In the genomic region with DNA sequence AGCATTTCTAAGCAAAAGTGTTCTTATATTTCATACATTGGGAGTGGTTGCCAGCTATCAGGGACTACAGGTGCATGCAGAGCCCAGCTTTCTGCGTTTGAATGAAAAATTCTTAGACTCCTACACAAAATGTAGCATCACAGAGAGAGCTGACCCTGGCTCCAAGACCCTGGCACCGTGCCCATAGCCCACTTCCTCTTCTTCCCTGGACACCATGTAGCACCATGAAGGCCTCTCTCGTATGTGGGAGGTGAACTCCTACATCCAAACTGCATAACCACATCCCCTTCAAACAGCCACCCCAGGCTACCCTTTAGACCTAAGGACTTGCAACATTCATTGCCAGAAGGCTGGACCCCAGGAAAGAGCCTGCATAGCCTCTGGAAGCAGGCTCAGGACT, we compare ENCODE assay signal across 2 cellular contexts.
TF ChIP-seq lines count a peak whose summit lies in the region.

No MANE protein-coding gene starts in this region.

TF ChIP-seq in HepG2, 621 proteins besides CTCF, POLR2A, EP300 and RAD21:
- TF ChIP-seq ZSCAN29 (CRISPR knock-in tag; conservative IDR thresholded peaks at IDR 0.05): 0 out of 2 replicates have a peak, but pooled peaks have one; percentile 34
- TF ChIP-seq, protein P1, sequence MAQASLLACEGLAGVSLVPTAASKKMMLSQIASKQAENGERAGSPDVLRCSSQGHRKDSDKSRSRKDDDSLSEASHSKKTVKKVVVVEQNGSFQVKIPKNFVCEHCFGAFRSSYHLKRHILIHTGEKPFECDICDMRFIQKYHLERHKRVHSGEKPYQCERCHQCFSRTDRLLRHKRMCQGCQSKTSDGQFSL (CRISPR knock-in tag; IDR thresholded peaks at IDR 0.05): no peak

TF ChIP-seq in K562, 482 proteins besides CTCF, POLR2A, EP300 and RAD21:
- TF ChIP-seq SPI1 (IDR thresholded peaks at IDR 0.05; ENCODE audit: borderline replicate concordance, low read depth, low read length): peak; percentile 55
- TF ChIP-seq, protein P2, sequence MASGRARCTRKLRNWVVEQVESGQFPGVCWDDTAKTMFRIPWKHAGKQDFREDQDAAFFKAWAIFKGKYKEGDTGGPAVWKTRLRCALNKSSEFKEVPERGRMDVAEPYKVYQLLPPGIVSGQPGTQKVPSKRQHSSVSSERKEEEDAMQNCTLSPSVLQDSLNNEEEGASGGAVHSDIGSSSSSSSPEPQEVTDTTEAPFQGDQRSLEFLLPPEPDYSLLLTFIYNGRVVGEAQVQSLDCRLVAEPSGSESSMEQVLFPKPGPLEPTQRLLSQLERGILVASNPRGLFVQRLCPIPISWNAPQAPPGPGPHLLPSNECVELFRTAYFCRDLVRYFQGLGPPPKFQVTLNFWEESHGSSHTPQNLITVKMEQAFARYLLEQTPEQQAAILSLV (tag; IDR thresholded peaks at IDR 0.05): no peak
- TF ChIP-seq NFIC (IDR thresholded peaks at IDR 0.05): peak; percentile 30; the same call in 1 of the 2 replicates
